18 cellular contexts compared by ENCODE assay signal in genomic region chr4:6898763-6899162, GRCh38. TPM values are rescaled to one million over a fixed set of nuclear protein-coding genes. Genes with fewer than 3 reads are reported as not detected.
A peak's percentile ranks its signal among the peaks of the same experiment; 100 is the strongest.
DNase-seq lines count a peak whose midpoint lies in the region; ATAC-seq, FAIRE-seq and TF ChIP-seq lines count a peak whose summit lies in the region.
"Had no signal": no experiment of that assay in that cellular context is flagged by ENCODE, and none has a peak within 500 bp of the region (broad histone marks: within the 10 kb centered on the region; RNA-seq: fewer than 3 reads in every experiment).

No MANE protein-coding gene starts in this region.

- H3K4me2 ChIP-seq in BLaER1 treated with 17β-estradiol and CSF1 and Interleukin-3, amounts not matched to agents 10 nM and 100 nM: peak overlapping the region; percentile 63 to 100 (median 83)
- H3K4me2 ChIP-seq: PC-9 had no signal

- 51 to 73% (median 54%) methylated on average over 3 of the region's 3 CpGs for WGBS in ovary, 3 donors

- no peaks in the 10 kb centered on the region for H3K36me3 ChIP-seq in BLaER1 treated with 17β-estradiol and CSF1 and Interleukin-3, amounts not matched to agents 10 nM and 100 nM
- H3K36me3 ChIP-seq in CD8-positive, alpha-beta memory T cell (ENCODE audit: insufficient read depth, low read length): no peaks in the 10 kb centered on the region
- H3K36me3 ChIP-seq in ovary (no peaks in the 10 kb centered on the region), kidney (ENCODE audit: control insufficient read depth in 1 of 2, insufficient read depth in 2 of 2, low read length in 2 of 2) (no peaks in the 10 kb centered on the region)
- H3K36me3 ChIP-seq: brain microvascular endothelial cell, pancreas, thoracic aorta had no signal

- no peaks in the 10 kb centered on the region for H4K20me1 ChIP-seq in BLaER1 treated with 17β-estradiol and CSF1 and Interleukin-3, amounts not matched to agents 10 nM and 100 nM

- peak overlapping the region; percentile 7 to 84 (median 74) for H3K4me3 Mint-ChIP-seq in CD8-positive, alpha-beta memory T cell
- H3K4me3 Mint-ChIP-seq in activated CD8-positive, alpha-beta T cell treated with anti-CD3 and anti-CD28 coated beads for 36 hours: no peak overlapping the region
- H3K4me3 Mint-ChIP-seq in immature natural killer cell (peak overlapping the region; percentile 69 to 91 (median 81)), mesothelial cell of epicardium (no peak overlapping the region)

- H3K27me3 Mint-ChIP-seq in CD8-positive, alpha-beta memory T cell: no peaks in the 10 kb centered on the region
- no peaks in the 10 kb centered on the region for H3K27me3 Mint-ChIP-seq in activated CD8-positive, alpha-beta T cell treated with anti-CD3 and anti-CD28 coated beads for 36 hours
- H3K27me3 Mint-ChIP-seq in immature natural killer cell (ENCODE audit: low read depth in 3 of 3): peaks cover 0 to 2% (median 0%) of the 10 kb centered on the region in 3 donors
- H3K27me3 Mint-ChIP-seq in mesothelial cell of epicardium (ENCODE audit: low read depth): peaks cover 2% of the 10 kb centered on the region

- no peak overlapping the region for H3K4me3 ChIP-seq in BLaER1 treated with 17β-estradiol and CSF1 and Interleukin-3, amounts not matched to agents 10 nM and 100 nM
- no peak overlapping the region for H3K4me3 ChIP-seq in CD8-positive, alpha-beta memory T cell (ENCODE audit: low read length)
- H3K4me3 ChIP-seq in ovary: no peak overlapping the region
- no peak overlapping the region for H3K4me3 ChIP-seq in kidney (ENCODE audit: low read length in 2 of 2)
- H3K4me3 ChIP-seq: pancreas, PC-9, thoracic aorta had no signal

- DNase-seq in CD8-positive, alpha-beta memory T cell: no peak
- DNase-seq in activated CD8-positive, alpha-beta T cell treated with anti-CD3 and anti-CD28 coated beads for 36 hours: peak; percentile 47
- DNase-seq in immature natural killer cell (no peak), ovary (no peak), kidney (no peak), mesothelial cell of epicardium (ENCODE audit: low spot score in 2 of 2, unreplicated experiment in 2 of 2) (no peak)
- DNase-seq: activated gamma-delta T cell; brain microvascular endothelial cell; cortex of kidney; NCI-H1436; NCI-H2171 treated with DMSO at 0.1 percent for 48 hours; pancreas; PC-9; stimulated activated CD4-positive, alpha-beta T cell treated with anti-CD3 and anti-CD28 coated beads, Interleukin-2, amount 100 ng/mL, for 48 hours had no signal

- intact Hi-C loops in activated CD8-positive, alpha-beta T cell treated with anti-CD3 and anti-CD28 coated beads for 36 hours (cut with micrococcal nuclease): no loop called here
- intact Hi-C loops in ovary (cut with DNase I) (no loop called here), kidney (cut with DNase I) (no loop called here)

- H3K9me3 Mint-ChIP-seq in CD8-positive, alpha-beta memory T cell: no peaks in the 10 kb centered on the region
- H3K9me3 Mint-ChIP-seq in activated CD8-positive, alpha-beta T cell treated with anti-CD3 and anti-CD28 coated beads for 36 hours: no peaks in the 10 kb centered on the region
- H3K9me3 Mint-ChIP-seq in immature natural killer cell (no peaks in the 10 kb centered on the region), mesothelial cell of epicardium (no peaks in the 10 kb centered on the region)

- peaks cover 60 to 75% (median 69%) of the 10 kb centered on the region in 10 experiments for H3K4me1 ChIP-seq in BLaER1 treated with 17β-estradiol and CSF1 and Interleukin-3, amounts not matched to agents 10 nM and 100 nM
- H3K4me1 ChIP-seq in CD8-positive, alpha-beta memory T cell (ENCODE audit: insufficient read depth, low read length): peaks cover 31% of the 10 kb centered on the region
- H3K4me1 ChIP-seq in ovary (ENCODE audit: insufficient read depth) (no peaks in the 10 kb centered on the region), kidney (ENCODE audit: control insufficient read depth in 1 of 2, insufficient read depth in 1 of 2, low read depth in 1 of 2, low read length in 2 of 2) (peaks cover 5% of the 10 kb centered on the region in 2 donors)

- TF ChIP-seq EP300 in ovary (IDR thresholded peaks at IDR 0.05): no peak

- H3K9ac ChIP-seq in BLaER1 treated with 17β-estradiol and CSF1 and Interleukin-3, amounts not matched to agents 10 nM and 100 nM: peak overlapping the region in 9 of 11 experiments; percentile 27 to 73 (median 53); a peak in 15 of 22 replicates
- no peak overlapping the region for H3K9ac ChIP-seq in kidney (ENCODE audit: low read length in 2 of 2)

- H3K4me1 Mint-ChIP-seq in CD8-positive, alpha-beta memory T cell: peaks cover 28 to 43% (median 39%) of the 10 kb centered on the region in 3 donors
- H3K4me1 Mint-ChIP-seq in activated CD8-positive, alpha-beta T cell treated with anti-CD3 and anti-CD28 coated beads for 36 hours (ENCODE audit: low read depth): peaks cover 22% of the 10 kb centered on the region
- H3K4me1 Mint-ChIP-seq in immature natural killer cell: peaks cover 40 to 42% of the 10 kb centered on the region in 2 donors
- H3K4me1 Mint-ChIP-seq in mesothelial cell of epicardium: peaks cover 10% of the 10 kb centered on the region

- POLR2A ChIA-PET in CD8-positive, alpha-beta memory T cell (lab: Charles Lee): interaction anchor here (0.6 to 4.2 kb wide), 6 partner anchors 10 to 170 kb away, joined by 3 to 34 read pairs (median 4); partner anchors contain the start of genes GRPEL1, TADA2B and TBC1D14
- POLR2A ChIA-PET in activated CD8-positive, alpha-beta T cell treated with anti-CD3 and anti-CD28 coated beads for 36 hours (lab: Charles Lee): interaction anchor here (0.9 to 4.3 kb wide), 3 partner anchors 10 to 225 kb away, joined by 3 to 31 read pairs (median 5); partner anchors contain the start of gene TBC1D14

- peak overlapping the region; percentile 78 to 95 (median 92) for H3K27ac Mint-ChIP-seq in CD8-positive, alpha-beta memory T cell
- peak overlapping the region; percentile 93 for H3K27ac Mint-ChIP-seq in activated CD8-positive, alpha-beta T cell treated with anti-CD3 and anti-CD28 coated beads for 36 hours
- peak overlapping the region; percentile 89 to 97 (median 96) for H3K27ac Mint-ChIP-seq in immature natural killer cell
- no peak overlapping the region for H3K27ac Mint-ChIP-seq in mesothelial cell of epicardium

- ATAC-seq in activated CD8-positive, alpha-beta T cell treated with anti-CD3 and anti-CD28 coated beads for 36 hours: peak; percentile 10
- ATAC-seq: pancreas had no signal

- H3K36me3 Mint-ChIP-seq in CD8-positive, alpha-beta memory T cell: no peaks in the 10 kb centered on the region
- H3K36me3 Mint-ChIP-seq in activated CD8-positive, alpha-beta T cell treated with anti-CD3 and anti-CD28 coated beads for 36 hours (ENCODE audit: low read depth): no peaks in the 10 kb centered on the region
- H3K36me3 Mint-ChIP-seq in immature natural killer cell (no peaks in the 10 kb centered on the region), mesothelial cell of epicardium (no peaks in the 10 kb centered on the region)

- peak overlapping the region in 9 of 11 experiments; percentile 52 to 99 (median 72); a peak in 19 of 22 replicates for H3K27ac ChIP-seq in BLaER1 treated with 17β-estradiol and CSF1 and Interleukin-3, amounts not matched to agents 10 nM and 100 nM
- H3K27ac ChIP-seq in CD8-positive, alpha-beta memory T cell (ENCODE audit: low read depth, low read length): no peak overlapping the region
- H3K27ac ChIP-seq in ovary (no peak overlapping the region), kidney (ENCODE audit: low read depth in 2 of 2, low read length in 2 of 2) (no peak overlapping the region)
- H3K27ac ChIP-seq: brain microvascular endothelial cell, epithelial cell of prostate, pancreas, PC-9, thoracic aorta had no signal

- CTCF ChIA-PET in CD8-positive, alpha-beta memory T cell (lab: Charles Lee): interaction anchor here (0.9 to 2.7 kb wide), 7 partner anchors 10 to 170 kb away, joined by 3 to 13 read pairs (median 6); partner anchors contain the start of genes TADA2B and TBC1D14
- CTCF ChIA-PET in activated CD8-positive, alpha-beta T cell treated with anti-CD3 and anti-CD28 coated beads for 36 hours (lab: Charles Lee): interaction anchor here (1.0 to 2.4 kb wide), 10 partner anchors 10 to 180 kb away, joined by 3 to 11 read pairs (median 5); partner anchors contain the start of genes TADA2B and TBC1D14

- H3K27me3 ChIP-seq in BLaER1 treated with 17β-estradiol and CSF1 and Interleukin-3, amounts not matched to agents 10 nM and 100 nM: no peaks in the 10 kb centered on the region
- H3K27me3 ChIP-seq in CD8-positive, alpha-beta memory T cell (ENCODE audit: insufficient read depth, low read length, poor library complexity, severe bottlenecking): no peaks in the 10 kb centered on the region
- H3K27me3 ChIP-seq in ovary: no peaks in the 10 kb centered on the region
- H3K27me3 ChIP-seq: brain microvascular endothelial cell, pancreas had no signal

- H3K9me3 ChIP-seq in BLaER1 treated with 17β-estradiol and CSF1 and Interleukin-3, amounts not matched to agents 10 nM and 100 nM (replicated peaks in 1 of 11): peaks cover 0 to 18% (median 4%) of the 10 kb centered on the region in 11 experiments; a peak in 9 of 22 replicates
- no peaks in the 10 kb centered on the region for H3K9me3 ChIP-seq in CD8-positive, alpha-beta memory T cell (ENCODE audit: low read length)
- no peaks in the 10 kb centered on the region for H3K9me3 ChIP-seq in ovary
- no peaks in the 10 kb centered on the region for H3K9me3 ChIP-seq in kidney (ENCODE audit: control insufficient read depth in 1 of 2, low read length in 2 of 2)
- H3K9me3 ChIP-seq: pancreas, thoracic aorta had no signal

- TF ChIP-seq CTCF in activated CD8-positive, alpha-beta T cell treated with anti-CD3 and anti-CD28 coated beads for 36 hours (IDR thresholded peaks at IDR 0.05): no peak
- no peak for TF ChIP-seq CTCF in ovary (IDR thresholded peaks at IDR 0.05)
- no peak for TF ChIP-seq CTCF in kidney (IDR thresholded peaks at IDR 0.05; ENCODE audit: borderline replicate concordance, extremely low read depth, insufficient read depth)
- TF ChIP-seq CTCF in mesothelial cell of epicardium (IDR thresholded peaks at IDR 0.05; ENCODE audit: unreplicated experiment): no peak

- TF ChIP-seq POLR2A in ovary (IDR thresholded peaks at IDR 0.05): no peak

- no peak for FAIRE-seq in kidney (lab: Jason Lieb, UNC)
- FAIRE-seq: GM19239, pancreas had no signal

RNA-seq across cellular contexts. Expression of gene TBC1D14, which starts 10.9 kb away (rescaled TPM):
- 10 to 100 TPM; 38.0 to 43.7 TPM for total RNA-seq in CD8-positive, alpha-beta memory T cell
- polyA plus RNA-seq in CD8-positive, alpha-beta memory T cell: 48.5 TPM
- 10 to 100 TPM; 34.7 to 36.3 TPM for total RNA-seq in activated CD8-positive, alpha-beta T cell treated with anti-CD3 and anti-CD28 coated beads for 36 hours
- polyA plus RNA-seq in immature natural killer cell: 10 to 100 TPM; 25.6 to 39.8 (median 26.6) TPM
- total RNA-seq in ovary: 10 to 100 TPM; 19.9 to 39.6 (median 34.4) TPM
- 10 to 100 TPM; 24.7 to 40.0 TPM for polyA plus RNA-seq in ovary
- 77.7 TPM for total RNA-seq in kidney
- 44.9 TPM for polyA plus RNA-seq in kidney (ENCODE audit: insufficient read depth, low read depth, low replicate concordance)
- 54.5 to 58.2 TPM (median 56.3 TPM) in 3 replicates for total RNA-seq in mesothelial cell of epicardium

Comparison
In these comparisons a context has a peak if more than half of its experiments do, and no peak if none do; other contexts are left out.
1. H3K27ac ChIP-seq: peak in BLaER1 treated with 17β-estradiol and CSF1 and Interleukin-3, amounts not matched to agents 10 nM and 100 nM (9 of 11); none in CD8-positive, alpha-beta memory T cell (single experiment), ovary (0 of 2) and kidney (0 of 2).
2. H3K9ac ChIP-seq: peak in BLaER1 treated with 17β-estradiol and CSF1 and Interleukin-3, amounts not matched to agents 10 nM and 100 nM (9 of 11); none in kidney (0 of 2).
3. H3K4me3 Mint-ChIP-seq: peak in CD8-positive, alpha-beta memory T cell (7 of 7) and immature natural killer cell (5 of 5); none in activated CD8-positive, alpha-beta T cell treated with anti-CD3 and anti-CD28 coated beads for 36 hours (single experiment) and mesothelial cell of epicardium (single experiment).